ENCODE assay signal across 9 cellular contexts in the genomic region with DNA sequence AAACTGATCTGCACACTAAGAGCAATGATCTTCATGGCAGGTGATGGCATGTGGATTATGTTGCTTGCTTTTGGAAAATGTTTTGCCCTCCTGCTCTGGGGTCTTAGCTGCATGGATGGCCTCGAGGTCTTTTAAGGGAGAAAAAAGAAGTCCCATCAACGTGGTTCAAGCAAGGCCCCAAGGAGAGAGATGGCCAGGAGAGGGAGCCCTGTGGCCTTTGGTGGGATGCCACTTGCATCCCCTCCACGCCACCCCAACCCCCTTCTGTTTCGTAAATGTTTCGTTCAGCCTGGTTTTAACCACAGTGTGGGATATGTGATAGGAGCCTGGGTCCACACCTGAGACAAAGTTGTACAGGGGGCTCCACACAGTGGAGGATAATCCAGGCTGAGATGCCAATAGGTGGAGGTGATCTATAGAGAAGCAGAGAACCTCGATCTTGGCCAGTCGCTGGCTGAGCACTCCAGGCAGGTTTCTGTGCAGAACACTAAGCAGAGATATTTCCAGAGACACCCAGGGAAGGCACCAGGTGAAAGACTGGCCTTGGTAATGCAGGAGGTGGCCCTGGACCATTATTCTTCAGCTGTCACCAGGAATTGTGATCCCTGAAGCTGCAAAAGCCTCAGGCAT. TPM values are rescaled to one million over a fixed set of nuclear protein-coding genes. Genes with fewer than 3 reads are reported as not detected.
A peak's percentile ranks its signal among the peaks of the same experiment; 100 is the strongest.
DNase-seq lines count a peak whose midpoint lies in the region; ATAC-seq and TF ChIP-seq lines count a peak whose summit lies in the region.
"Had no signal": no experiment of that assay in that cellular context is flagged by ENCODE, and none has a peak within 500 bp of the region (broad histone marks: within the 10 kb centered on the region; RNA-seq: fewer than 3 reads in every experiment).

No MANE protein-coding gene starts in this region.

- no peaks in the 10 kb centered on the region for H3K9me3 ChIP-seq in gastrocnemius medialis

- peaks cover 4% of the 10 kb centered on the region for H3K4me1 Mint-ChIP-seq in type B pancreatic cell (ENCODE audit: unreplicated experiment)

- peaks cover 6% of the 10 kb centered on the region for H3K27me3 Mint-ChIP-seq in type B pancreatic cell

- H3K9me3 Mint-ChIP-seq in type B pancreatic cell = no peaks in the 10 kb centered on the region

- H3K27ac Mint-ChIP-seq in type B pancreatic cell = no peak overlapping the region

- DNase-seq in SIG-M5 treated with dmso at 0.1 percent for 504 hours (lab: John Stamatoyannopoulos, UW; ENCODE audit: unreplicated experiment) (peak; percentile 36), SIG-M5 (lab: John Stamatoyannopoulos, UW) (no peak), OCI-M1 (lab: John Stamatoyannopoulos, UW) (peak; percentile 23), fibroblast of peridontal ligament (ENCODE audit: extremely low read depth) (peak; percentile 16), type B pancreatic cell (ENCODE audit: extremely low spot score, unreplicated experiment) (no peak), NCI-H1930 (lab: John Stamatoyannopoulos, UW) (no peak), gastrocnemius medialis (no peak), NCI-H1048 (lab: John Stamatoyannopoulos, UW) (no peak)
- DNase-seq: stimulated activated CD4-positive, alpha-beta T cell treated with anti-CD3 and anti-CD28 coated beads, Interleukin-4, amount 100 ng/mL, for 1 hour had no signal

- TF ChIP-seq POLR2A in gastrocnemius medialis (IDR thresholded peaks at IDR 0.05) = no peak

- no peaks in the 10 kb centered on the region for H3K4me1 ChIP-seq in gastrocnemius medialis

- peaks cover 0 to 8% of the 10 kb centered on the region in 2 donors for H3K36me3 ChIP-seq in gastrocnemius medialis

- H3K27ac ChIP-seq in gastrocnemius medialis = no peak overlapping the region

- intact Hi-C loops in gastrocnemius medialis (cut with DNase I; ENCODE audit: low total_unique reads) = no loop called here

- H3K36me3 Mint-ChIP-seq in type B pancreatic cell = no peaks in the 10 kb centered on the region

- H3K27me3 ChIP-seq in gastrocnemius medialis = no peaks in the 10 kb centered on the region

- no peak overlapping the region for H3K4me3 ChIP-seq in gastrocnemius medialis

- ATAC-seq in gastrocnemius medialis = no peak

- in situ Hi-C loops in gastrocnemius medialis (cut with MboI; ENCODE audit: low sequenced_read_pairs in 4 of 4) = no loop called here

- no peak overlapping the region for H3K4me3 Mint-ChIP-seq in type B pancreatic cell

- TF ChIP-seq CTCF in type B pancreatic cell (conservative IDR thresholded peaks at IDR 0.05) = peak; percentile 56
- TF ChIP-seq CTCF in gastrocnemius medialis (IDR thresholded peaks at IDR 0.05 in 4 of 5, conservative IDR thresholded peaks at IDR 0.05 in 1 of 5) = no peak

RNA-seq across cellular contexts. Expression of a gene that starts 25.8 kb away (rescaled TPM):
- total RNA-seq in type B pancreatic cell (ENCODE audit: low replicate concordance) (5.9 and 7.2 TPM in 2 replicates), gastrocnemius medialis (under 1 TPM in 1 of 4 donors, not detected in 3; 0.02 TPM)

Comparison
In these comparisons a context has a peak if more than half of its experiments do, and no peak if none do; other contexts are left out.
1. DNase-seq: peak in SIG-M5 treated with dmso at 0.1 percent for 504 hours (single experiment), OCI-M1 (single experiment) and fibroblast of peridontal ligament (single experiment); none in SIG-M5 (single experiment), type B pancreatic cell (single experiment), NCI-H1930 (0 of 2), gastrocnemius medialis (0 of 2) and NCI-H1048 (single experiment).